Comparison of ENCODE assay signal across 1 cellular context in genomic region chr14:61646366-61647101, GRCh38.
TF ChIP-seq lines count a peak whose summit lies in the region.

No MANE protein-coding gene starts in this region.

TF ChIP-seq in HEK293, 187 proteins besides CTCF, POLR2A, EP300 and RAD21 (continued from another document):
- TF ChIP-seq PRDM6 (tag by site-specific recombination; IDR thresholded peaks at IDR 0.05): peak; percentile 56; the same call in 1 of the 2 replicates
- TF ChIP-seq ZBTB48 (tag by site-specific recombination; IDR thresholded peaks at IDR 0.05): no peak
- TF ChIP-seq ZNF501 (tag by site-specific recombination; IDR thresholded peaks at IDR 0.05): no peak
- no peak for TF ChIP-seq ZNF350 (tag by site-specific recombination; IDR thresholded peaks at IDR 0.05)
- TF ChIP-seq ZSCAN4 (tag by site-specific recombination; IDR thresholded peaks at IDR 0.05): peak; percentile 67
- no peak for TF ChIP-seq ZBTB44 (tag by site-specific recombination; IDR thresholded peaks at IDR 0.05)
- TF ChIP-seq YY1 (tag by site-specific recombination; IDR thresholded peaks at IDR 0.05): no peak
- no peak for TF ChIP-seq ZNF114 (tag by site-specific recombination; IDR thresholded peaks at IDR 0.05)
- no peak for TF ChIP-seq KLF8 (tag by site-specific recombination; IDR thresholded peaks at IDR 0.05)
- TF ChIP-seq ZBTB1 (tag by site-specific recombination; IDR thresholded peaks at IDR 0.05): no peak
- TF ChIP-seq ZFP69B (tag by site-specific recombination; IDR thresholded peaks at IDR 0.05): no peak
